Comparison of ENCODE assay signal across 9 cellular contexts in genomic region chr16:75288596-75289120, GRCh38. TPM values are rescaled to one million over a fixed set of nuclear protein-coding genes. Genes with fewer than 3 reads are reported as not detected.
A peak's percentile ranks its signal among the peaks of the same experiment; 100 is the strongest.
DNase-seq lines count a peak whose midpoint lies in the region; TF ChIP-seq lines count a peak whose summit lies in the region.
"Had no signal": no experiment of that assay in that cellular context is flagged by ENCODE, and none has a peak within 500 bp of the region (broad histone marks: within the 10 kb centered on the region; RNA-seq: fewer than 3 reads in every experiment).

No MANE protein-coding gene starts in this region.

- TF ChIP-seq CTCF in left ventricle myocardium inferior (IDR thresholded peaks at IDR 0.05; ENCODE audit: borderline replicate concordance), result no peak
- TF ChIP-seq CTCF in smooth muscle cell (IDR thresholded peaks at IDR 0.05; ENCODE audit: borderline replicate concordance, insufficient read depth, poor library complexity, severe bottlenecking), result no peak

- H3K79me2 ChIP-seq in smooth muscle cell (ENCODE audit: low read depth), result no peaks in the 10 kb centered on the region

- H4K20me1 ChIP-seq in smooth muscle cell (ENCODE audit: low read depth), result no peaks in the 10 kb centered on the region

- H3K9ac ChIP-seq in smooth muscle cell (ENCODE audit: low read depth), result no peak overlapping the region
- H3K9ac ChIP-seq: KMS-11 had no signal

- no peaks in the 10 kb centered on the region for H3K9me3 ChIP-seq in left ventricle myocardium inferior (replicated peaks)
- H3K9me3 ChIP-seq in smooth muscle cell (replicated peaks; ENCODE audit: low read depth), result no peaks in the 10 kb centered on the region

- no peak overlapping the region for H3K4me3 ChIP-seq in Jurkat, Clone E6-1 (ENCODE audit: low read length)
- H3K4me3 ChIP-seq in left ventricle myocardium inferior (no peak overlapping the region), smooth muscle cell (no peak overlapping the region)

- H2AFZ ChIP-seq in smooth muscle cell (ENCODE audit: low read depth), result no peak overlapping the region

- H3K36me3 ChIP-seq in left ventricle myocardium inferior, result peaks cover 17% of the 10 kb centered on the region
- H3K36me3 ChIP-seq in smooth muscle cell (ENCODE audit: low read depth), result no peaks in the 10 kb centered on the region

- H3K27me3 ChIP-seq in left ventricle myocardium inferior (ENCODE audit: low read depth) (no peaks in the 10 kb centered on the region), smooth muscle cell (ENCODE audit: low read depth) (no peaks in the 10 kb centered on the region)

- DNase-seq in Jurkat, Clone E6-1 (ENCODE audit: low read depth, low spot score), result peak; percentile 97
- peak in 2 of 3 experiments; percentile 35 to 49 for DNase-seq in activated CD8-positive, alpha-beta memory T cell treated with anti-CD3 and anti-CD28 coated beads for 48 hours (ENCODE audit: low read depth in 2 of 3, low spot score in 2 of 3)
- no peak for DNase-seq in left ventricle myocardium inferior
- DNase-seq in stimulated activated CD8-positive, alpha-beta memory T cell treated with anti-CD3 and anti-CD28 coated beads, Interleukin-7, amount 100 ng/mL, for 1 hour (ENCODE audit: low read depth in 2 of 2), result peak; percentile 8 to 24
- DNase-seq in smooth muscle cell (lab: John Stamatoyannopoulos, UW; ENCODE audit: unreplicated experiment), result no peak
- no peak for DNase-seq in RKO (ENCODE audit: low spot score)
- no peak for DNase-seq in NCI-H446 (lab: John Stamatoyannopoulos, UW)
- DNase-seq in NCI-H1436 treated with DMSO at 0.1 percent for 48 hours (lab: John Stamatoyannopoulos, UW), result no peak

- H3K4me1 ChIP-seq in left ventricle myocardium inferior (peaks cover 31% of the 10 kb centered on the region), smooth muscle cell (ENCODE audit: low read depth) (peaks cover 4% of the 10 kb centered on the region)

- H3K27ac ChIP-seq in left ventricle myocardium inferior (replicated peaks), result peak overlapping the region; percentile 77
- no peak overlapping the region for H3K27ac ChIP-seq in smooth muscle cell (ENCODE audit: low read depth)
- H3K27ac ChIP-seq: KMS-11 had no signal

- H3F3A ChIP-seq in smooth muscle cell (ENCODE audit: low read depth), result peaks cover 7% of the 10 kb centered on the region

- 94% methylated on average over 10 of the region's 10 CpGs for WGBS in smooth muscle cell (ENCODE audit: low lambda C conversion rate)

- intact Hi-C loops in left ventricle myocardium inferior (cut with micrococcal nuclease), result no loop called here

- H3K4me2 ChIP-seq in smooth muscle cell, result no peak overlapping the region
- H3K4me2 ChIP-seq: KMS-11 had no signal

RNA-seq across cellular contexts. Expression of gene BCAR1, which starts 37.2 kb away (rescaled TPM):
- polyA plus RNA-seq in Jurkat, Clone E6-1 (2012; ENCODE audit: insufficient read depth, insufficient read length), result not detected
- total RNA-seq in left ventricle myocardium inferior (82.8 TPM), smooth muscle cell (49.4 and 49.9 TPM in 2 replicates)
- polyA plus RNA-seq in smooth muscle cell, result 117 and 123 TPM in 2 replicates

Comparison
In these comparisons a context has a peak if more than half of its experiments do, and no peak if none do; other contexts are left out.
1. DNase-seq: peak in Jurkat, Clone E6-1 (single experiment), activated CD8-positive, alpha-beta memory T cell treated with anti-CD3 and anti-CD28 coated beads for 48 hours (2 of 3) and stimulated activated CD8-positive, alpha-beta memory T cell treated with anti-CD3 and anti-CD28 coated beads, Interleukin-7, amount 100 ng/mL, for 1 hour (2 of 2); none in left ventricle myocardium inferior (single experiment), smooth muscle cell (single experiment), RKO (single experiment), NCI-H446 (0 of 2) and NCI-H1436 treated with DMSO at 0.1 percent for 48 hours (single experiment).